Comparison of ENCODE assay signal across 15 cellular contexts in genomic region chr11:68255526-68255925, GRCh38.
"Had no signal": no experiment of that assay in that cellular context is flagged by ENCODE, and none has a peak within 500 bp of the region (broad histone marks: within the 10 kb centered on the region; RNA-seq: fewer than 3 reads in every experiment).

No MANE protein-coding gene starts in this region.

- H3K4me3 ChIP-seq: adrenal gland, left lung, neural progenitor cell had no signal

- H3K9ac ChIP-seq: neural progenitor cell had no signal

- H3K36me3 ChIP-seq: adrenal gland, left lung, neural progenitor cell had no signal

- DNase-seq: activated B cell treated with CpG ODN at 0.5 μM for 24 hours; activated CD4-positive, alpha-beta T cell treated with anti-CD3 and anti-CD28 coated beads, Interleukin-2, amount 50 U/mL, for 1 hour; activated naive CD4-positive, alpha-beta T cell treated with anti-CD3 and anti-CD28 coated beads, Interleukin-2, amount 50 U/mL, for 16 hours; adrenal gland; endodermal cell; erythroblast; foreskin keratinocyte; head of caudate nucleus; left lung; mesendoderm; stimulated activated CD4-positive, alpha-beta T cell treated with anti-CD3 and anti-CD28 coated beads, Interleukin-2, amount 100 ng/mL, for 24 hours; stimulated activated naive CD4-positive, alpha-beta T cell; trophoblast cell had no signal

- H3K27ac ChIP-seq: adrenal gland, foreskin keratinocyte, left lung, neural progenitor cell had no signal

- H3K9me3 ChIP-seq: adrenal gland, left lung had no signal

- H3K27me3 ChIP-seq: adrenal gland, left lung, neural progenitor cell had no signal

- H3K4me1 ChIP-seq: foreskin keratinocyte had no signal

- ATAC-seq: foreskin keratinocyte, left lung, SK-N-SH treated with all-trans-retinoic acid at 6 μM for 48 hours had no signal
